In the genomic region with DNA sequence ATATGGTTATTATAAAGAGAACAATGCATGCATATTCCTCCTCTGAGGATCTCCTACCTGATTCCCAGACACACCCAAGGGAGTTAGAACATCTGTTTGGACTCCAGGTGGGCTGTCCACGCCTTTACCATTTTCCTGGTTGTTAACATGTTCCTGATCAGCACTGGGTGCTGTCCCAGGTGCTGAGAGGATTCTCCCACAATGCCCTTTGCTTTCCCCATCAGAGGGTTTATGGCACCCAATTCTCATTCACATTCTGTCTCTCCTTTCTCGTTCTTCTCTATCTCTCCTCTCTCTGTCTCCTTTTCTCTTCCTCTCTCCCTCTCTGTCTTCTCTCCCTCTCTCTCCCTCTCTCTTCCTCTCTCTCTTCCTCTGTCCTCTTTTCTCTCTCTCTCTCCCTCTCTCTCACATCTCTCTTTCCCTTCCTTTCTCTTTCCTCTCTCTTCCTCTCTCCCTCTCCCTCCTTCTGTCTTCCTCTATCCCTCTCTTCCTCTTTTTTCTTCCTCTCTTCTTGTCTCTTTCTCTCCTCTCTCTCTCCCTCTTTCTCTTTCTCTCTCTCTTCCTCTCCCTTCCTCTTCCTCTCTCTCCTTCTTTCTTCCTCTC, we compare ENCODE assay signal across 2 cellular contexts.
TF ChIP-seq lines count a peak whose summit lies in the region.

No MANE protein-coding gene starts in this region.

TF ChIP-seq in PFSK-1, 5 proteins besides CTCF, POLR2A, EP300 and RAD21:
- no peak for TF ChIP-seq POLR2AphosphoS5 (IDR thresholded peaks at IDR 0.05; ENCODE audit: low read depth, low read length)
- TF ChIP-seq TAF1 (IDR thresholded peaks at IDR 0.05; ENCODE audit: borderline replicate concordance, insufficient read depth, low read length): no peak
- no peak for TF ChIP-seq FOXP2 (optimal IDR thresholded peaks at IDR 0.05; ENCODE audit: borderline replicate concordance, extremely low read depth, extremely low read length, insufficient read depth)
- no peak for TF ChIP-seq SIN3A (IDR thresholded peaks at IDR 0.05; ENCODE audit: borderline replicate concordance, insufficient read depth, low read length)
- peak; percentile 75 to 94 for TF ChIP-seq REST (IDR thresholded peaks at IDR 0.05; ENCODE audit: insufficient read depth in 1 of 2, low read depth in 2 of 2, low read length in 2 of 2)
TF ChIP-seq in PFSK-1: peak in this region for 1.

TF ChIP-seq in H1, 55 proteins besides CTCF, POLR2A, EP300 and RAD21:
- no peak for TF ChIP-seq KDM4A (IDR thresholded peaks at IDR 0.05; ENCODE audit: low read depth, low read length, severe bottlenecking)
- peak in 1 of 2 experiments; percentile 80; a peak in 1 of 4 replicates for TF ChIP-seq HDAC2 (IDR thresholded peaks at IDR 0.05; ENCODE audit: borderline replicate concordance in 1 of 2, low read depth in 2 of 2, low read length in 2 of 2)
- peak; percentile 84 to 89; a peak in 3 of 4 replicates for TF ChIP-seq SIN3A (conservative IDR thresholded peaks at IDR 0.05 in 1 of 2, IDR thresholded peaks at IDR 0.05 in 1 of 2; ENCODE audit: low read depth in 1 of 2, low read length in 2 of 2)
